Comparison of ENCODE assay signal across 8 cellular contexts in genomic region chr19:51368366-51369282, GRCh38. TPM values are rescaled to one million over a fixed set of nuclear protein-coding genes. Genes with fewer than 3 reads are reported as not detected.
DNase-seq lines count a peak whose midpoint lies in the region; ATAC-seq and TF ChIP-seq lines count a peak whose summit lies in the region.

TSS of gene CLDND2 (minus strand) at chr19:51369003. CDS start at chr19:51368577, 426 bp downstream.

- no peak within 1 kb of the TSS for H3K4me3 ChIP-seq in MM.1S (ENCODE audit: low read length)

- H3K4me1 ChIP-seq in MM.1S (ENCODE audit: low read length), result no peaks in the 10 kb centered on the region

- peaks cover 65% of the 10 kb centered on the region for H3K4me1 Mint-ChIP-seq in dendritic cell treated with granulocyte-macrophage colony-stimulating factor and Interleukin-4, amounts not matched to agents 40 ng/mL and 50 ng/mL, for 4 days (ENCODE audit: low read depth)
- peaks cover 33 to 50% (median 43%) of the 10 kb centered on the region in 3 donors for H3K4me1 Mint-ChIP-seq in naive B cell

- H3K9me2 ChIP-seq in MM.1S (replicated peaks; ENCODE audit: insufficient read depth, low read length), result no peaks in the 10 kb centered on the region

- H3K9me3 ChIP-seq in MM.1S (replicated peaks; ENCODE audit: insufficient read depth, low read length), result no peaks in the 10 kb centered on the region

- no peaks in the 10 kb centered on the region for H3K9me3 Mint-ChIP-seq in dendritic cell treated with granulocyte-macrophage colony-stimulating factor and Interleukin-4, amounts not matched to agents 40 ng/mL and 50 ng/mL, for 4 days
- no peaks in the 10 kb centered on the region for H3K9me3 Mint-ChIP-seq in naive B cell

- H3K27ac Mint-ChIP-seq in dendritic cell treated with granulocyte-macrophage colony-stimulating factor and Interleukin-4, amounts not matched to agents 40 ng/mL and 50 ng/mL, for 4 days, result peak within 1 kb of the TSS; percentile 85
- H3K27ac Mint-ChIP-seq in naive B cell, result peak within 1 kb of the TSS in 5 of 6 donors; percentile 96 to 99 (median 98)

- TF ChIP-seq CTCF in RWPE1 (conservative IDR thresholded peaks at IDR 0.05; ENCODE audit: low read depth) (no peak), MM.1S (IDR thresholded peaks at IDR 0.05; ENCODE audit: low read length) (no peak)

- no peaks in the 10 kb centered on the region for H4K20me1 ChIP-seq in MM.1S (ENCODE audit: insufficient read depth, low read length)

- peak within 1 kb of the TSS; percentile 77 for H3K4me3 Mint-ChIP-seq in dendritic cell treated with granulocyte-macrophage colony-stimulating factor and Interleukin-4, amounts not matched to agents 40 ng/mL and 50 ng/mL, for 4 days
- peak within 1 kb of the TSS; percentile 91 to 99 (median 97) for H3K4me3 Mint-ChIP-seq in naive B cell

- intact Hi-C loops in dendritic cell treated with granulocyte-macrophage colony-stimulating factor and Interleukin-4, amounts not matched to agents 40 ng/mL and 50 ng/mL, for 4 days (cut with micrococcal nuclease), result no loop called here
- intact Hi-C loops in posterior vena cava (cut with DNase I), result no loop called here

- DNase-seq in GF-D8 (lab: John Stamatoyannopoulos, UW) (peak; percentile 21), RWPE1 (ENCODE audit: low spot score) (no peak), naive B cell (no peak), midbrain (lab: John Stamatoyannopoulos, UW) (no peak), posterior vena cava (ENCODE audit: low spot score) (no peak), MM.1S (no peak)

- CTCF ChIA-PET in RWPE1 (lab: Yijun Ruan, JAX), result interaction anchor here (0.7 kb wide), 1 partner anchor 105 kb away, joined by 4 read pairs; no protein-coding TSS in a partner anchor

- no peak within 1 kb of the TSS for H2AFZ ChIP-seq in MM.1S (ENCODE audit: low read length)

- no peaks in the 10 kb centered on the region for H3K79me2 ChIP-seq in MM.1S (ENCODE audit: low read length)

- H3K27ac ChIP-seq in RWPE1, result peak within 1 kb of the TSS; percentile 93
- no peak within 1 kb of the TSS for H3K27ac ChIP-seq in MM.1S (ENCODE audit: low read length)

- no peak within 1 kb of the TSS for H3K9ac ChIP-seq in MM.1S (ENCODE audit: low read length)

- no peaks in the 10 kb centered on the region for H3K27me3 Mint-ChIP-seq in dendritic cell treated with granulocyte-macrophage colony-stimulating factor and Interleukin-4, amounts not matched to agents 40 ng/mL and 50 ng/mL, for 4 days
- no peaks in the 10 kb centered on the region for H3K27me3 Mint-ChIP-seq in naive B cell

- POLR2A ChIA-PET in RWPE1 (lab: Yijun Ruan, JAX; ENCODE audit: low non-redundant PET), result no interaction called here

- H3K36me3 ChIP-seq in MM.1S (replicated peaks; ENCODE audit: insufficient read depth, low read length), result no peaks in the 10 kb centered on the region

- H3K27me3 ChIP-seq in MM.1S (replicated peaks; ENCODE audit: insufficient read depth, low read length), result no peaks in the 10 kb centered on the region

- peaks cover 13% of the 10 kb centered on the region for H3K36me3 Mint-ChIP-seq in dendritic cell treated with granulocyte-macrophage colony-stimulating factor and Interleukin-4, amounts not matched to agents 40 ng/mL and 50 ng/mL, for 4 days (ENCODE audit: low read depth)
- H3K36me3 Mint-ChIP-seq in naive B cell, result no peaks in the 10 kb centered on the region

- H3K4me2 ChIP-seq in MM.1S (ENCODE audit: low read depth, low read length), result no peak within 1 kb of the TSS

- H3F3A ChIP-seq in MM.1S (ENCODE audit: insufficient read depth, low read length), result no peaks in the 10 kb centered on the region

- ATAC-seq in naive B cell (ENCODE audit: low read depth in 2 of 2) (no peak), HG03159 (IDR thresholded peaks at IDR 0.05; ENCODE audit: unreplicated experiment) (no peak)

RNA-seq across cellular contexts. Expression of gene CLDND2, which starts in this region (rescaled TPM):
- 1 to 10 TPM in 1 of 6 donors, under 1 TPM in 1, not detected in 4; 0.46 to 1.2 TPM for polyA plus RNA-seq in naive B cell (ENCODE audit: low read depth in 6 of 6)
- total RNA-seq in posterior vena cava, result 1 to 10 TPM in 1 of 2 donors, under 1 TPM in 1; 0.62 to 1.2 TPM
